ENCODE assay signal across 12 cellular contexts in genomic region chr3:23834082-23834870, GRCh38. TPM values are rescaled to one million over a fixed set of nuclear protein-coding genes. Genes with fewer than 3 reads are reported as not detected.
DNase-seq lines count a peak whose midpoint lies in the region; ATAC-seq, FAIRE-seq and TF ChIP-seq lines count a peak whose summit lies in the region.
"Had no signal": no experiment of that assay in that cellular context is flagged by ENCODE, and none has a peak within 500 bp of the region (broad histone marks: within the 10 kb centered on the region; RNA-seq: fewer than 3 reads in every experiment).

No MANE protein-coding gene starts in this region.

- H2AFZ ChIP-seq in PC-3 (ENCODE audit: low read length): no peak overlapping the region

- no peak overlapping the region for H3K9ac ChIP-seq in PC-3 (ENCODE audit: low read length)

- intact Hi-C loops in PC-3 (cut with micrococcal nuclease): no loop called here
- intact Hi-C loops in body of pancreas (cut with DNase I): no loop called here

- POLR2A ChIA-PET in A549 (lab: Yijun Ruan, JAX): interaction anchor here (1.3 kb wide), 2 partner anchors 24 to 83 kb away, joined by 3 to 13 read pairs; partner anchors contain the start of genes NKIRAS1 and RPL15
- POLR2A ChIA-PET in PC-3 (lab: Charles Lee; ENCODE audit: unreplicated experiment): no interaction called here

- no peaks in the 10 kb centered on the region for H3F3A ChIP-seq in PC-3 (ENCODE audit: low read length, unreplicated experiment)

- FAIRE-seq in A549 (lab: Jason Lieb, UNC) (no peak), frontal cortex (lab: Jason Lieb, UNC) (peak; percentile 39)
- FAIRE-seq: astrocyte had no signal

- TF ChIP-seq RAD21 in A549 (conservative IDR thresholded peaks at IDR 0.05 in 1 of 2, IDR thresholded peaks at IDR 0.05 in 1 of 2): peak; percentile 40 to 41; a peak in 3 of 5 replicates

- H3K9me2 ChIP-seq in PC-3 (replicated peaks; ENCODE audit: low read length): no peaks in the 10 kb centered on the region

- peaks cover 96% of the 10 kb centered on the region for H3K79me2 ChIP-seq in PC-3 (ENCODE audit: low read length)

- CTCF ChIA-PET in A549 (lab: Yijun Ruan, JAX): interaction anchor here (0.7 to 2.1 kb wide), 15 partner anchors 8 to 128 kb away, joined by 3 to 8 read pairs (median 4); no protein-coding TSS in a partner anchor
- CTCF ChIA-PET in PC-3 (lab: Charles Lee): interaction anchor here (0.7 to 1.2 kb wide), 6 partner anchors 16 to 813 kb away, joined by 3 to 4 read pairs (median 4); no protein-coding TSS in a partner anchor

- peaks cover 5% of the 10 kb centered on the region; the same call in 1 of the 2 replicates for H3K36me3 ChIP-seq in PC-3 (ENCODE audit: low read depth, low read length)
- H3K36me3 ChIP-seq in body of pancreas (replicated peaks in 1 of 2; ENCODE audit: insufficient read depth in 1 of 2, low read depth in 2 of 2): no peaks in the 10 kb centered on the region

- 91% methylated on average over 2 of the region's 2 CpGs for WGBS in A549 (ENCODE audit: missing lambda C conversion rate)
- WGBS in body of pancreas, 2 donors: 66 to 93% methylated on average over 2 of the region's 2 CpGs

- H3K4me1 ChIP-seq in A549 (peaks cover 10% of the 10 kb centered on the region; the same call in 2 of the 3 replicates), PC-3 (ENCODE audit: insufficient read depth, low read length) (no peaks in the 10 kb centered on the region), body of pancreas (peaks cover 8% of the 10 kb centered on the region)

- peaks cover 29% of the 10 kb centered on the region for H4K20me1 ChIP-seq in PC-3 (ENCODE audit: low read length)

- H3K27me3 ChIP-seq in PC-3 (ENCODE audit: low read length) (no peaks in the 10 kb centered on the region), body of pancreas (no peaks in the 10 kb centered on the region)

- ATAC-seq in A549 (peak in 1 of 2 experiments; percentile 65; a peak in 3 of 6 replicates), PC-3 (peak; percentile 48; the same call in 1 of the 2 replicates), HG03432 (IDR thresholded peaks at IDR 0.05; ENCODE audit: unreplicated experiment) (no peak), body of pancreas (no peak)

- TF ChIP-seq POLR2A in A549 (IDR thresholded peaks at IDR 0.05; ENCODE audit: low read length) (no peak), body of pancreas (IDR thresholded peaks at IDR 0.05) (no peak)

- H3K27ac ChIP-seq in A549: no peak overlapping the region
- H3K27ac ChIP-seq in PC-3 (ENCODE audit: low read length): no peak overlapping the region
- no peak overlapping the region for H3K27ac ChIP-seq in body of pancreas

- BruUV-seq in PC-3 (replicated peaks; lab: Mats Ljungman, UMichigan): no TSS peak

- TF ChIP-seq CTCF in A549 (IDR thresholded peaks at IDR 0.05): peak; percentile 40
- TF ChIP-seq CTCF in GM12865 (IDR thresholded peaks at IDR 0.05; ENCODE audit: insufficient read depth, low read depth, low read length, missing control alignments): peak; percentile 14
- TF ChIP-seq CTCF in PC-3 (conservative IDR thresholded peaks at IDR 0.05; ENCODE audit: low read depth, low read length): peak; percentile 46; the same call in 1 of the 2 replicates
- no peak for TF ChIP-seq CTCF in body of pancreas (IDR thresholded peaks at IDR 0.05)

- H3K4me2 ChIP-seq in A549: no peak overlapping the region
- no peak overlapping the region for H3K4me2 ChIP-seq in PC-3 (ENCODE audit: low read length)

- H3K9me3 ChIP-seq in A549: no peaks in the 10 kb centered on the region
- H3K9me3 ChIP-seq in PC-3 (ENCODE audit: low read length): no peaks in the 10 kb centered on the region
- no peaks in the 10 kb centered on the region for H3K9me3 ChIP-seq in body of pancreas

- no peak for TF ChIP-seq EP300 in A549 (IDR thresholded peaks at IDR 0.05)

- H3K4me3 ChIP-seq in A549 (no peak overlapping the region), GM12865 (ENCODE audit: low read depth, low read length) (no peak overlapping the region), PC-3 (ENCODE audit: low read length) (no peak overlapping the region), body of pancreas (no peak overlapping the region)

- DNase-seq in A549 (ENCODE audit: low read depth in 1 of 2, low spot score in 1 of 2) (no peak), GM12865 (ENCODE audit: low read depth) (peak; percentile 18), PC-3 (no peak), frontal cortex (ENCODE audit: low spot score in 2 of 2) (no peak), body of pancreas (no peak), NCI-H774 (lab: John Stamatoyannopoulos, UW) (no peak), GDM1 (lab: John Stamatoyannopoulos, UW) (no peak)
- DNase-seq: DMS153, posterior cingulate gyrus, RPMI8226 had no signal

TF ChIP-seq in A549, 52 proteins besides CTCF, POLR2A, EP300 and RAD21:
- TF ChIP-seq FOSL2 (IDR thresholded peaks at IDR 0.05) (no peak), FOSL2 (CRISPR knock-in tag; IDR thresholded peaks at IDR 0.05) (no peak), ZC3H11A (IDR thresholded peaks at IDR 0.05) (no peak), POLR2AphosphoS2 (conservative IDR thresholded peaks at IDR 0.05; ENCODE audit: low read length) (no peak), TFCP2L1 (CRISPR knock-in tag; IDR thresholded peaks at IDR 0.05) (no peak), HOXB5 (CRISPR knock-in tag; IDR thresholded peaks at IDR 0.05) (no peak), HDAC2 (IDR thresholded peaks at IDR 0.05) (no peak), MAZ (IDR thresholded peaks at IDR 0.05; ENCODE audit: borderline replicate concordance, low read depth, low read length) (no peak)

RNA-seq across cellular contexts. Expression of gene UBE2E1, which starts 28.5 kb away (rescaled TPM):
- polyA plus RNA-seq in A549 (2011; rRNA removed) (171 and 198 TPM in 2 replicates), A549 (2017; fragmentation: RNase III; extraction: RNeasy Plus Mini Kit Qiagen cat#74134 plus additional on column Dnase treatment) (151 to 156 TPM (median 151 TPM) in 3 replicates)
- 59.9 and 61.9 TPM in 2 replicates for polyA plus RNA-seq in A549 (2012; cell fraction: cytosol; rRNA removed)
- 22.3 and 29.9 TPM in 2 replicates for polyA plus RNA-seq in A549 (2012; cell fraction: nucleus; rRNA removed)
- 51.7 and 53.0 TPM in 2 replicates for polyA minus RNA-seq in A549 (2011; rRNA and poly(A)+ RNA removed)
- total RNA-seq in PC-3 (2014; rRNA removed) (90.1 and 117 TPM in 2 replicates), frontal cortex (112 TPM), body of pancreas (10 to 100 TPM; 21.1 to 30.9 TPM)

Comparison
In these comparisons a context has a peak if more than half of its experiments do, and no peak if none do; other contexts are left out.
1. CTCF ChIP-seq: peak in A549 (single experiment), GM12865 (single experiment) and PC-3 (single experiment); none in body of pancreas (0 of 7).